8 cellular contexts compared by ENCODE assay signal in the genomic region with DNA sequence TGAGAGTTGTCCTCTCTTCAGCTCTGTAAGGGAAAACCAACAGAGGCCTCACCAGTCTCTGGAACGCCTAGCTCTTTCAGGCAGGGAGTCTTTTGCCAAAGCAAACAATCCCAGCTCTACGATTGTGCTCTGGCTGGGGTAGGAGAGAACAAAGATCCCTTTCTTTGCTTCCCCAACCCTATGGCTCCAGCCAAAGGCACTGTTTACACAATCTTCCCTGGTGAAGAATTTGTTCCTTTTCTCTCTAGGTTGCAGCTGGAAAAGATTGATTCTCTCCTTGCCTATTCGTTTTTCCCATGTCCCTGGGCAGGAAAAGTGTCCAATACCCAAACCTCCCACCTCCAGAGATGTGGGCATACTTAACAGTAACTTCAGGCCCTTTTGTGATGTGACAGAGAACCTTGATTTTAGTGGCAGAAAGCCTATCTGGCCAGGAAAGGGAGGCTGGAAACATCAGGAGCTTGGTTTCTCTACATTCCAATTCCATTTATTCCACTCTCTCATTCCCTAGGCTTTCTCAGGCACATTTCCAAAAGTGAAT. TPM values are rescaled to one million over a fixed set of nuclear protein-coding genes. Genes with fewer than 3 reads are reported as not detected.
DNase-seq lines count a peak whose midpoint lies in the region; ATAC-seq and TF ChIP-seq lines count a peak whose summit lies in the region.

No MANE protein-coding gene starts in this region.

- no peak overlapping the region for H3K4me3 ChIP-seq in HEK293 (ENCODE audit: low read depth, low read length)
- H3K4me3 ChIP-seq in cardiac muscle cell: no peak overlapping the region
- H3K4me3 ChIP-seq in psoas muscle: peak overlapping the region; percentile 32

- intact Hi-C loops in psoas muscle (cut with DNase I): no loop called here

- H3K27me3 ChIP-seq in cardiac muscle cell (no peaks in the 10 kb centered on the region), psoas muscle (ENCODE audit: insufficient read depth in 3 of 3, low read length in 2 of 3) (no peaks in the 10 kb centered on the region)

- POLR2A ChIA-PET in HEK293 (lab: Yijun Ruan, JAX): interaction anchor here (0.6 to 2.0 kb wide), 4 partner anchors 8 to 630 kb away, joined by 4 to 10 read pairs (median 4); a partner anchor contains a TSS

- TF ChIP-seq CTCF in HEK293 (tag by site-specific recombination; IDR thresholded peaks at IDR 0.05) (no peak), cardiac muscle cell (IDR thresholded peaks at IDR 0.05; ENCODE audit: low read depth, low read length) (no peak), psoas muscle (IDR thresholded peaks at IDR 0.05) (no peak)

- ATAC-seq in SK-N-SH treated with all-trans-retinoic acid at 6 μM for 48 hours: peak; percentile 77
- peak; percentile 61 to 74 (median 65) for ATAC-seq in psoas muscle
- no peak for ATAC-seq in GM21390 (IDR thresholded peaks at IDR 0.05; ENCODE audit: unreplicated experiment)
- ATAC-seq in GM21367 (IDR thresholded peaks at IDR 0.05; ENCODE audit: unreplicated experiment): no peak
- no peak for ATAC-seq in activated naive CD4-positive, alpha-beta T cell treated with anti-CD3 and anti-CD28 coated beads, Interleukin-2, amount 50 U/mL, for 72 hours
- ATAC-seq in activated naive CD8-positive, alpha-beta T cell treated with anti-CD3 and anti-CD28 coated beads, Interleukin-2, amount 50 U/mL, for 24 hours: no peak

- 13 to 17% (median 14%) methylated on average over 3 of the region's 3 CpGs for WGBS in psoas muscle, 3 donors

- no peak overlapping the region for H3K4me3 Mint-ChIP-seq in activated naive CD8-positive, alpha-beta T cell treated with anti-CD3 and anti-CD28 coated beads, Interleukin-2, amount 50 U/mL, for 24 hours

- CTCF ChIA-PET in HEK293 (lab: Yijun Ruan, JAX): interaction anchor here (0.7 to 0.8 kb wide), 2 partner anchors 36 to 88 kb away, joined by 3 read pairs; no protein-coding TSS in a partner anchor

- H3K36me3 Mint-ChIP-seq in activated naive CD4-positive, alpha-beta T cell treated with anti-CD3 and anti-CD28 coated beads, Interleukin-2, amount 50 U/mL, for 72 hours: peaks cover 4 to 11% of the 10 kb centered on the region in 2 donors
- H3K36me3 Mint-ChIP-seq in activated naive CD8-positive, alpha-beta T cell treated with anti-CD3 and anti-CD28 coated beads, Interleukin-2, amount 50 U/mL, for 24 hours (ENCODE audit: low read depth): peaks cover 12% of the 10 kb centered on the region

- no peaks in the 10 kb centered on the region for H3K4me1 Mint-ChIP-seq in activated naive CD8-positive, alpha-beta T cell treated with anti-CD3 and anti-CD28 coated beads, Interleukin-2, amount 50 U/mL, for 24 hours

- H3K36me3 ChIP-seq in HEK293 (ENCODE audit: control insufficient read depth in 2 of 2, insufficient read depth in 1 of 2, low read length in 2 of 2) (peaks cover 8 to 10% of the 10 kb centered on the region in 2 experiments; a peak in 2 of 3 replicates), cardiac muscle cell (no peaks in the 10 kb centered on the region), psoas muscle (ENCODE audit: insufficient read depth in 1 of 2, low read depth in 1 of 2) (no peaks in the 10 kb centered on the region)

- peak overlapping the region in 1 of 2 donors; percentile 11 for H3K27ac Mint-ChIP-seq in activated naive CD4-positive, alpha-beta T cell treated with anti-CD3 and anti-CD28 coated beads, Interleukin-2, amount 50 U/mL, for 72 hours
- no peak overlapping the region for H3K27ac Mint-ChIP-seq in activated naive CD8-positive, alpha-beta T cell treated with anti-CD3 and anti-CD28 coated beads, Interleukin-2, amount 50 U/mL, for 24 hours

- H3K4me1 ChIP-seq in HEK293 (ENCODE audit: control insufficient read depth, insufficient read depth, low read length) (peaks cover 20% of the 10 kb centered on the region), cardiac muscle cell (ENCODE audit: low read depth) (peaks cover 16% of the 10 kb centered on the region), psoas muscle (peaks cover 23% of the 10 kb centered on the region)

- H3K27me3 Mint-ChIP-seq in activated naive CD8-positive, alpha-beta T cell treated with anti-CD3 and anti-CD28 coated beads, Interleukin-2, amount 50 U/mL, for 24 hours: no peaks in the 10 kb centered on the region

- no peaks in the 10 kb centered on the region for H3K9me3 Mint-ChIP-seq in activated naive CD4-positive, alpha-beta T cell treated with anti-CD3 and anti-CD28 coated beads, Interleukin-2, amount 50 U/mL, for 72 hours
- no peaks in the 10 kb centered on the region for H3K9me3 Mint-ChIP-seq in activated naive CD8-positive, alpha-beta T cell treated with anti-CD3 and anti-CD28 coated beads, Interleukin-2, amount 50 U/mL, for 24 hours

- DNase-seq in cardiac muscle cell (ENCODE audit: low read depth in 1 of 2, low spot score in 1 of 2) (peak in 1 of 2 donors; percentile 96), psoas muscle (no peak)
- DNase-seq in activated naive CD4-positive, alpha-beta T cell treated with anti-CD3 and anti-CD28 coated beads, Interleukin-2, amount 50 U/mL, for 72 hours (ENCODE audit: low spot score in 2 of 2): no peak
- no peak for DNase-seq in activated naive CD8-positive, alpha-beta T cell treated with anti-CD3 and anti-CD28 coated beads, Interleukin-2, amount 50 U/mL, for 24 hours

- H3K27ac ChIP-seq in HEK293 (ENCODE audit: extremely low read depth, low read depth, low read length) (peak overlapping the region; percentile 92), cardiac muscle cell (peak overlapping the region; percentile 67), psoas muscle (peak overlapping the region; percentile 79)

- H3K9me3 ChIP-seq in HEK293 (ENCODE audit: control insufficient read depth, insufficient read depth, low read depth, low read length) (no peaks in the 10 kb centered on the region), cardiac muscle cell (ENCODE audit: low read depth) (no peaks in the 10 kb centered on the region), psoas muscle (no peaks in the 10 kb centered on the region)

TF ChIP-seq in HEK293, 187 proteins besides CTCF, POLR2A, EP300 and RAD21 (continues in another document):
- TF ChIP-seq, protein P1, sequence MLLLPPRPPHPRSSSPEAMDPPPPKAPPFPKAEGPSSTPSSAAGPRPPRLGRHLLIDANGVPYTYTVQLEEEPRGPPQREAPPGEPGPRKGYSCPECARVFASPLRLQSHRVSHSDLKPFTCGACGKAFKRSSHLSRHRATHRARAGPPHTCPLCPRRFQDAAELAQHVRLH (tag by site-specific recombination; IDR thresholded peaks at IDR 0.05): 0 out of 2 replicates have a peak, but pooled peaks have one; percentile 26
- TF ChIP-seq ZNF140 (tag by site-specific recombination; IDR thresholded peaks at IDR 0.05): no peak
- TF ChIP-seq ZNF211 (tag by site-specific recombination; IDR thresholded peaks at IDR 0.05; ENCODE audit: low read depth): no peak
- TF ChIP-seq PRDM1 (tag by site-specific recombination; IDR thresholded peaks at IDR 0.05): peak; percentile 87
- TF ChIP-seq MZF1 (tag by site-specific recombination; IDR thresholded peaks at IDR 0.05; ENCODE audit: borderline replicate concordance): peak; percentile 95
- no peak for TF ChIP-seq OSR2 (tag by site-specific recombination; IDR thresholded peaks at IDR 0.05)
- TF ChIP-seq IKZF3 (tag by site-specific recombination; IDR thresholded peaks at IDR 0.05): peak; percentile 35; the same call in 1 of the 2 replicates
- peak; percentile 76 for TF ChIP-seq ZNF600 (tag by site-specific recombination; IDR thresholded peaks at IDR 0.05)
- TF ChIP-seq ZBTB48 (tag by site-specific recombination; IDR thresholded peaks at IDR 0.05): peak; percentile 87

TF ChIP-seq in SK-N-SH treated with all-trans-retinoic acid at 6 μM for 48 hours, 23 proteins besides CTCF, POLR2A, EP300 and RAD21:
- peak; percentile 41 for TF ChIP-seq ISL1 (CRISPR knock-in tag; IDR thresholded peaks at IDR 0.05)
- TF ChIP-seq, protein P2, sequence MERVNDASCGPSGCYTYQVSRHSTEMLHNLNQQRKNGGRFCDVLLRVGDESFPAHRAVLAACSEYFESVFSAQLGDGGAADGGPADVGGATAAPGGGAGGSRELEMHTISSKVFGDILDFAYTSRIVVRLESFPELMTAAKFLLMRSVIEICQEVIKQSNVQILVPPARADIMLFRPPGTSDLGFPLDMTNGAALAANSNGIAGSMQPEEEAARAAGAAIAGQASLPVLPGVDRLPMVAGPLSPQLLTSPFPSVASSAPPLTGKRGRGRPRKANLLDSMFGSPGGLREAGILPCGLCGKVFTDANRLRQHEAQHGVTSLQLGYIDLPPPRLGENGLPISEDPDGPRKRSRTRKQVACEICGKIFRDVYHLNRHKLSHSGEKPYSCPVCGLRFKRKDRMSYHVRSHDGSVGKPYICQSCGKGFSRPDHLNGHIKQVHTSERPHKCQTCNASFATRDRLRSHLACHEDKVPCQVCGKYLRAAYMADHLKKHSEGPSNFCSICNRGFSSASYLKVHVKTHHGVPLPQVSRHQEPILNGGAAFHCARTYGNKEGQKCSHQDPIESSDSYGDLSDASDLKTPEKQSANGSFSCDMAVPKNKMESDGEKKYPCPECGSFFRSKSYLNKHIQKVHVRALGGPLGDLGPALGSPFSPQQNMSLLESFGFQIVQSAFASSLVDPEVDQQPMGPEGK (CRISPR knock-in tag; IDR thresholded peaks at IDR 0.05; ENCODE audit: borderline replicate concordance): no peak

RNA-seq across cellular contexts. Expression of a gene that starts 16.8 kb away (rescaled TPM):
- total RNA-seq in cardiac muscle cell: 703 and 923 TPM in 2 replicates
- 703 and 802 TPM in 2 replicates for polyA plus RNA-seq in cardiac muscle cell
- total RNA-seq in psoas muscle: 100 to 1,000 TPM; 349 to 495 (median 423) TPM
- 100 to 1,000 TPM; 396 to 646 (median 496) TPM for polyA plus RNA-seq in psoas muscle
- 100 to 1,000 TPM; 319 to 327 TPM for total RNA-seq in activated naive CD4-positive, alpha-beta T cell treated with anti-CD3 and anti-CD28 coated beads, Interleukin-2, amount 50 U/mL, for 72 hours

RNA-seq across cellular contexts. Expression of a gene that starts 32.9 kb away (rescaled TPM):
- total RNA-seq in cardiac muscle cell (8.7 and 9.1 TPM in 2 replicates), psoas muscle (10 to 100 TPM; 25.4 to 32.3 (median 31.5) TPM)
- polyA plus RNA-seq in cardiac muscle cell (13.8 and 17.8 TPM in 2 replicates), psoas muscle (10 to 100 TPM; 15.7 to 21.8 (median 18.0) TPM)
- total RNA-seq in activated naive CD4-positive, alpha-beta T cell treated with anti-CD3 and anti-CD28 coated beads, Interleukin-2, amount 50 U/mL, for 72 hours: 10 to 100 TPM; 25.0 to 30.1 TPM

Comparison
In these comparisons a context has a peak if more than half of its experiments do, and no peak if none do; other contexts are left out.
1. ATAC-seq: peak in SK-N-SH treated with all-trans-retinoic acid at 6 μM for 48 hours (single experiment) and psoas muscle (4 of 4); none in GM21390 (single experiment), GM21367 (single experiment), activated naive CD4-positive, alpha-beta T cell treated with anti-CD3 and anti-CD28 coated beads, Interleukin-2, amount 50 U/mL, for 72 hours (0 of 2) and activated naive CD8-positive, alpha-beta T cell treated with anti-CD3 and anti-CD28 coated beads, Interleukin-2, amount 50 U/mL, for 24 hours (single experiment).
2. Peak in every context shown above with its lines, with median percentiles within 50 percentile points of each other: H3K27ac ChIP-seq.